Comparison of ENCODE assay signal across 27 cellular contexts in genomic region chr11:22387126-22387525, GRCh38. TPM values are rescaled to one million over a fixed set of nuclear protein-coding genes. Genes with fewer than 3 reads are reported as not detected.
"Had no signal": no experiment of that assay in that cellular context is flagged by ENCODE, and none has a peak within 500 bp of the region (broad histone marks: within the 10 kb centered on the region; RNA-seq: fewer than 3 reads in every experiment).

No MANE protein-coding gene starts in this region.

- DNase-seq: stimulated activated CD4-positive, alpha-beta T cell treated with anti-CD3 and anti-CD28 coated beads, Interleukin-2, amount 100 ng/mL, for 48 hours; stimulated activated CD4-positive, alpha-beta T cell treated with anti-CD3 and anti-CD28 coated beads, Interleukin-4, amount 100 ng/mL, for 1 hour; stimulated activated CD4-positive, alpha-beta T cell treated with anti-CD3 and anti-CD28 coated beads, Interleukin-4, amount 100 ng/mL, for 24 hours; stimulated activated CD4-positive, alpha-beta T cell treated with anti-CD3 and anti-CD28 coated beads, Interleukin-4, amount 100 ng/mL, for 4 hours; stimulated activated CD8-positive, alpha-beta memory T cell treated with anti-CD3 and anti-CD28 coated beads, Interleukin-4, amount 100 ng/mL, for 48 hours; stimulated activated naive B cell treated with anti-CD40 and anti-IgM and Interleukin-4, amounts not matched to agents 10 μg/mL and 1 μg/mL and 100 μg/mL, for 72 hours; stimulated activated naive CD4-positive, alpha-beta T cell treated with Interleukin-2 at 50 U/mL for 16 hours; stimulated activated naive CD8-positive, alpha-beta T cell treated with anti-CD3 and anti-CD28 coated beads, Interleukin-15, amount 100 ng/mL, for 72 hours; stimulated activated naive CD8-positive, alpha-beta T cell treated with anti-CD3 and anti-CD28 coated beads, Interleukin-15, Interleukin-2, amounts not matched to agents 100 U/mL and 50 U/mL, for 24 hours; stomach; substantia nigra; testis; thyroid gland; tibial artery; transverse colon; upper lobe of left lung; upper lobe of right lung; uterus had no signal

- ATAC-seq: stimulated activated effector memory CD8-positive, alpha-beta T cell treated with anti-CD3 and anti-CD28 coated beads, Interleukin-12 subunit alpha, Interleukin-12 subunit beta, amount 100 ng/mL, for 72 hours; stimulated activated memory B cell treated with anti-CD40 and anti-IgM and Interleukin-4, amounts not matched to agents 10 μg/mL and 1 μg/mL and 100 μg/mL, for 72 hours; stimulated activated naive B cell treated with anti-CD40 and anti-IgM and Interleukin-4, amounts not matched to agents 10 μg/mL and 1 μg/mL and 100 μg/mL, for 72 hours; stimulated activated naive CD8-positive, alpha-beta T cell treated with anti-CD3 and anti-CD28 coated beads, Interleukin-15, amount 100 ng/mL, for 72 hours; stimulated activated naive CD8-positive, alpha-beta T cell treated with anti-CD3 and anti-CD28 coated beads, Interleukin-15, Interleukin-2, amounts not matched to agents 100 U/mL and 50 U/mL, for 24 hours; upper lobe of right lung had no signal

- H3K27ac ChIP-seq: stomach, suprapubic skin, testis, thoracic aorta, thyroid gland, tibial artery, tibial nerve, transverse colon, upper lobe of left lung, upper lobe of right lung, uterus, vagina had no signal

- H3K9me3 ChIP-seq: stomach, suprapubic skin, testis, thoracic aorta, thyroid gland, tibial artery, tibial nerve, transverse colon, upper lobe of left lung, upper lobe of right lung, uterus, vagina had no signal

- H3K4me1 ChIP-seq: stomach, suprapubic skin, testis, thyroid gland, tibial artery, transverse colon, upper lobe of left lung, upper lobe of right lung, uterus, vagina had no signal

- H3K4me3 ChIP-seq: stomach, suprapubic skin, testis, thoracic aorta, thyroid gland, tibial artery, tibial nerve, transverse colon, upper lobe of left lung, upper lobe of right lung, uterus, vagina had no signal

- H3K36me3 ChIP-seq: stomach, suprapubic skin, thoracic aorta, thyroid gland, tibial artery, tibial nerve, transverse colon, upper lobe of left lung, upper lobe of right lung, uterus, vagina had no signal

- H3K27me3 ChIP-seq: stomach, suprapubic skin, testis, thyroid gland, tibial artery, tibial nerve, transverse colon, upper lobe of left lung, upper lobe of right lung, uterus, vagina had no signal

RNA-seq across cellular contexts. Expression of gene SLC17A6, which starts 48.9 kb away (rescaled TPM):
- total RNA-seq: stomach, subcutaneous adipose tissue, suprapubic skin, testis, thoracic aorta, thyroid gland, tibial nerve, transverse colon, upper lobe of left lung, upper lobe of right lung, ureter, uterus, vagina had no signal
- polyA plus RNA-seq: stomach, urinary bladder had no signal
